In genomic region chr7:140902305-140902953, GRCh38 we compare ENCODE assay signal across 9 cellular contexts. TPM values are rescaled to one million over a fixed set of nuclear protein-coding genes. Genes with fewer than 3 reads are reported as not detected.
DNase-seq lines count a peak whose midpoint lies in the region; ATAC-seq and TF ChIP-seq lines count a peak whose summit lies in the region.
"Had no signal": no experiment of that assay in that cellular context is flagged by ENCODE, and none has a peak within 500 bp of the region (broad histone marks: within the 10 kb centered on the region; RNA-seq: fewer than 3 reads in every experiment).

No MANE protein-coding gene starts in this region.

- ATAC-seq in GM19395 (IDR thresholded peaks at IDR 0.05; ENCODE audit: unreplicated experiment) = peak; percentile 90
- peak; percentile 60 for ATAC-seq in HG03045 (IDR thresholded peaks at IDR 0.05; ENCODE audit: unreplicated experiment)
- ATAC-seq in activated T-cell treated with anti-CD3 and anti-CD28 coated beads, Interleukin-2, amount 50 U/mL, for 72 hours (replicated peaks in 1 of 2) = peak; percentile 86 to 87
- ATAC-seq in GM18505 (IDR thresholded peaks at IDR 0.05; ENCODE audit: unreplicated experiment) = no peak

- TF ChIP-seq CTCF in GM06990 (IDR thresholded peaks at IDR 0.05; ENCODE audit: insufficient read depth, low read length, poor library complexity, severe bottlenecking) = no peak

- no peaks in the 10 kb centered on the region for H3K36me3 ChIP-seq in GM06990 (ENCODE audit: control insufficient read depth, insufficient read depth, low read length)

- H3K9me3 Mint-ChIP-seq in activated T-cell treated with anti-CD3 and anti-CD28 coated beads, Interleukin-2, amount 50 U/mL, for 72 hours = peaks cover 0 to 2% of the 10 kb centered on the region in 2 donors

- TF ChIP-seq POLR2A in GM18505 (IDR thresholded peaks at IDR 0.05; ENCODE audit: borderline replicate concordance, extremely low read depth, insufficient read depth, insufficient read length) = no peak

- no peak overlapping the region for H3K4me3 ChIP-seq in GM06990 (replicated peaks; ENCODE audit: low read depth, low read length)

- peak overlapping the region; percentile 75 for H3K27ac Mint-ChIP-seq in activated T-cell treated with anti-CD3 and anti-CD28 coated beads, Interleukin-2, amount 50 U/mL, for 72 hours

- DNase-seq in GM06990 (ENCODE audit: extremely low read depth, insufficient read length) (peak; percentile 24), DMS153 treated with DMSO at 0.1 percent for 48 hours (lab: John Stamatoyannopoulos, UW; ENCODE audit: unreplicated experiment) (no peak)
- DNase-seq in activated T-cell treated with anti-CD3 and anti-CD28 coated beads, Interleukin-2, amount 50 U/mL, for 72 hours = peak; percentile 9 to 21
- no peak for DNase-seq in activated CD8-positive, alpha-beta memory T cell treated with anti-CD3 and anti-CD28 coated beads, Interleukin-2, amount 50 U/mL, for 4 hours
- no peak for DNase-seq in stimulated activated CD4-positive, alpha-beta T cell treated with anti-CD3 and anti-CD28 coated beads, Interleukin-2, amount 100 ng/mL, for 24 hours
- DNase-seq: Calu3 had no signal

- peaks cover 61% of the 10 kb centered on the region for H3K4me1 Mint-ChIP-seq in activated T-cell treated with anti-CD3 and anti-CD28 coated beads, Interleukin-2, amount 50 U/mL, for 72 hours (ENCODE audit: low read depth)

- H3K27me3 Mint-ChIP-seq in activated T-cell treated with anti-CD3 and anti-CD28 coated beads, Interleukin-2, amount 50 U/mL, for 72 hours (ENCODE audit: low read depth) = no peaks in the 10 kb centered on the region

- H3K36me3 Mint-ChIP-seq in activated T-cell treated with anti-CD3 and anti-CD28 coated beads, Interleukin-2, amount 50 U/mL, for 72 hours (ENCODE audit: insufficient read depth in 2 of 2) = peaks cover 2 to 6% of the 10 kb centered on the region in 2 donors

- peak overlapping the region; percentile 60 to 66 for H3K4me3 Mint-ChIP-seq in activated T-cell treated with anti-CD3 and anti-CD28 coated beads, Interleukin-2, amount 50 U/mL, for 72 hours

- H3K27me3 ChIP-seq in GM06990 (replicated peaks; ENCODE audit: control insufficient read depth, insufficient read depth, low read length) = no peaks in the 10 kb centered on the region

RNA-seq across cellular contexts. Expression of gene BRAF, which starts 22.3 kb away (rescaled TPM):
- 10 to 100 TPM; 51.7 to 56.2 TPM for total RNA-seq in activated T-cell treated with anti-CD3 and anti-CD28 coated beads, Interleukin-2, amount 50 U/mL, for 72 hours

Comparison
In these comparisons a context has a peak if more than half of its experiments do, and no peak if none do; other contexts are left out.
1. DNase-seq: peak in GM06990 (single experiment) and activated T-cell treated with anti-CD3 and anti-CD28 coated beads, Interleukin-2, amount 50 U/mL, for 72 hours (2 of 2); none in DMS153 treated with DMSO at 0.1 percent for 48 hours (single experiment), activated CD8-positive, alpha-beta memory T cell treated with anti-CD3 and anti-CD28 coated beads, Interleukin-2, amount 50 U/mL, for 4 hours (single experiment) and stimulated activated CD4-positive, alpha-beta T cell treated with anti-CD3 and anti-CD28 coated beads, Interleukin-2, amount 100 ng/mL, for 24 hours (0 of 2).